In the genomic region with DNA sequence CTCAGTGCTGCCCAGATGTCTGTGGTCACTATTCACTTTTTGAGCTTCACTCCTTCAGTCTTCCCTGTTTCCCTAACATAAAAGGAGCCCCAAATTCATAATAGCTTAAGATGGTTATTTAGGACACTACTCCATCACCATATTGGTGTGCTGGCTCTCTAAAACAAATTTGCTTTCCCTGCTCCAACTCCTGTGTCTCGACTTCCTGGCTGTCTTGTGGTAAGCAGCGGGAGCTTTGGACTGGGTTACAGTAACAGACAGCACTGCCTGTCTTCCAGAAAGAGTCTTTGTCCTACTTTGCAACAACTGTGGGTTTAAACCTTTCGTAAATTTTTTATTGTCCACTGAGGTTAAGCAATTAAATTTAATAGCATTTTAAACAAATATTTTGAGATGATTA, we compare ENCODE assay signal across 17 cellular contexts.
DNase-seq lines count a peak whose midpoint lies in the region; ATAC-seq and TF ChIP-seq lines count a peak whose summit lies in the region.
"Had no signal": no experiment of that assay in that cellular context is flagged by ENCODE, and none has a peak within 500 bp of the region (broad histone marks: within the 10 kb centered on the region; RNA-seq: fewer than 3 reads in every experiment).

No MANE protein-coding gene starts in this region.

- no peak overlapping the region for H3K18ac ChIP-seq in H9 (ENCODE audit: insufficient read length, low read depth, low read length)

- no peak overlapping the region for H4K8ac ChIP-seq in H9 (replicated peaks; ENCODE audit: insufficient read length, low read depth, low read length)

- peak overlapping the region; percentile 22 for H2AFZ ChIP-seq in H9 (ENCODE audit: low read length)
- peak overlapping the region; percentile 59 for H2AFZ ChIP-seq in PC-3 (ENCODE audit: low read length)

- no peaks in the 10 kb centered on the region for H3K27me3 Mint-ChIP-seq in H9 (ENCODE audit: low read depth)
- H3K27me3 Mint-ChIP-seq: B cell; CD4-positive, alpha-beta T cell had no signal

- no peak overlapping the region for H3K14ac ChIP-seq in H9 (ENCODE audit: insufficient read depth, low read length)

- no peak overlapping the region for H3K27ac Mint-ChIP-seq in H9
- H3K27ac Mint-ChIP-seq: B cell; CD4-positive, alpha-beta T cell had no signal

- no peak overlapping the region for H3T11ph ChIP-seq in H9 (ENCODE audit: low read length)

- no peak overlapping the region for H4K91ac ChIP-seq in H9 (ENCODE audit: insufficient read length, low read depth, low read length)

- CTCF ChIA-PET in PC-3 (lab: Charles Lee) = interaction anchor here (0.5 kb wide), 1 partner anchor 302 kb away, joined by 3 read pairs; no protein-coding TSS in a partner anchor

- ATAC-seq in PC-3 (peak; percentile 98), SK-N-SH treated with all-trans-retinoic acid at 6 μM for 48 hours (no peak)

- WGBS in H9 (ENCODE audit: extremely low coverage, insufficient read length, low lambda C conversion rate) = no CpG with 5 or more reads among the region's 3 CpGs
- WGBS in prostate gland = 9% methylated on average over 3 of the region's 3 CpGs

- H3K4me1 ChIP-seq in H9 (ENCODE audit: insufficient read depth, low read length) = no peaks in the 10 kb centered on the region
- peaks cover 11% of the 10 kb centered on the region; the same call in 1 of the 2 replicates for H3K4me1 ChIP-seq in PC-3 (ENCODE audit: insufficient read depth, low read length)
- peaks cover 10% of the 10 kb centered on the region for H3K4me1 ChIP-seq in prostate gland (replicated peaks)

- H2BK20ac ChIP-seq in H9 (ENCODE audit: low read depth, low read length, poor library complexity, severe bottlenecking) = no peak overlapping the region

- no peak overlapping the region for H4K5ac ChIP-seq in H9 (ENCODE audit: insufficient read length, low read depth, low read length)

- H3K4ac ChIP-seq in H9 (ENCODE audit: low read depth, low read length) = no peak overlapping the region

- H3K27ac ChIP-seq in H9 (ENCODE audit: insufficient read length, low read depth, low read length) (no peak overlapping the region), PC-3 (ENCODE audit: low read length) (0 out of 2 replicates have a peak overlapping the region, but pooled peaks have one; percentile 13), prostate gland (no peak overlapping the region)

- no peak overlapping the region for H2BK12ac ChIP-seq in H9 (ENCODE audit: insufficient read length, low read depth, low read length)

- H4K20me1 ChIP-seq in H9 (ENCODE audit: control insufficient read depth, insufficient read depth, insufficient read length) (no peaks in the 10 kb centered on the region), PC-3 (ENCODE audit: low read length) (no peaks in the 10 kb centered on the region)

- H3K4me3 Mint-ChIP-seq in H9 = no peak overlapping the region
- H3K4me3 Mint-ChIP-seq: B cell; CD4-positive, alpha-beta T cell had no signal

- intact Hi-C loops in PC-3 (cut with micrococcal nuclease) = loop anchor here (1.0 to 2.0 kb wide), 2 partner anchors 70 to 96 kb away; no protein-coding TSS in a partner anchor
- intact Hi-C loops in prostate gland (cut with DNase I) = no loop called here

- no peaks in the 10 kb centered on the region for H3K79me1 ChIP-seq in H9 (ENCODE audit: insufficient read depth, low read depth, low read length, poor library complexity, severe bottlenecking)

- no peak overlapping the region for H2AK5ac ChIP-seq in H9 (ENCODE audit: insufficient read length, low read length)

- H2BK15ac ChIP-seq in H9 (ENCODE audit: low read depth, low read length) = no peak overlapping the region

- no peaks in the 10 kb centered on the region for H3F3A ChIP-seq in PC-3 (ENCODE audit: low read length, unreplicated experiment)

- H3K9me3 ChIP-seq in H9 (ENCODE audit: control insufficient read depth, low read depth, low read length) (no peaks in the 10 kb centered on the region), PC-3 (ENCODE audit: low read length) (no peaks in the 10 kb centered on the region), prostate gland (no peaks in the 10 kb centered on the region)

- TF ChIP-seq CTCF in H9 (conservative IDR thresholded peaks at IDR 0.05) (no peak), PC-3 (conservative IDR thresholded peaks at IDR 0.05; ENCODE audit: low read depth, low read length) (no peak), prostate gland (IDR thresholded peaks at IDR 0.05) (no peak)

- no peak overlapping the region for H3K9ac ChIP-seq in H9 (ENCODE audit: extremely low read depth, insufficient read length, low read length)
- H3K9ac ChIP-seq in PC-3 (ENCODE audit: low read length) = no peak overlapping the region

- no peak for DNase-seq in H9
- peak; percentile 21 for DNase-seq in PC-3
- peak; percentile 97 for DNase-seq in cerebellar cortex (ENCODE audit: low spot score)
- DNase-seq in prostate gland (ENCODE audit: low spot score) = peak; percentile 27
- DNase-seq in DMS53 (lab: John Stamatoyannopoulos, UW) = no peak
- DNase-seq in hepatic stellate cell (ENCODE audit: low spot score) = no peak
- DNase-seq: ACHN; Calu3; CD4-positive, alpha-beta T cell; NCI-H1092; NCI-H1694; NCI-H2107; NCI-H226; NCI-H748 treated with DMSO at 0.1 percent for 48 hours; Right ventricle myocardium superior had no signal

- no TSS peak for BruUV-seq in PC-3 (replicated peaks; lab: Mats Ljungman, UMichigan)

- peaks cover 0 to 4% (median 2%) of the 10 kb centered on the region in 3 experiments; a peak in 1 of 7 replicates for H3K36me3 Mint-ChIP-seq in H9 (ENCODE audit: insufficient read depth in 1 of 3, low read depth in 3 of 3)

- H3K27me3 ChIP-seq in H9 (ENCODE audit: insufficient read depth, low read length) (no peaks in the 10 kb centered on the region), PC-3 (ENCODE audit: low read length) (no peaks in the 10 kb centered on the region), prostate gland (replicated peaks; ENCODE audit: insufficient read depth) (no peaks in the 10 kb centered on the region)

- no peaks in the 10 kb centered on the region for H3K23me2 ChIP-seq in H9 (ENCODE audit: insufficient read length, low read depth, low read length, poor library complexity, severe bottlenecking)

- H3K36me3 ChIP-seq in PC-3 (ENCODE audit: low read depth, low read length) (no peaks in the 10 kb centered on the region), prostate gland (no peaks in the 10 kb centered on the region)

- no peaks in the 10 kb centered on the region for H3K79me2 ChIP-seq in H9 (ENCODE audit: insufficient read depth, low read length)
- no peaks in the 10 kb centered on the region for H3K79me2 ChIP-seq in PC-3 (ENCODE audit: low read length)

- H3K9me2 ChIP-seq in PC-3 (replicated peaks; ENCODE audit: low read length) = no peaks in the 10 kb centered on the region

- H2BK120ac ChIP-seq in H9 (ENCODE audit: low read depth, low read length, poor library complexity, severe bottlenecking) = no peak overlapping the region

- H3K23ac ChIP-seq in H9 (ENCODE audit: insufficient read length, low read depth, low read length) = no peak overlapping the region

- no peak overlapping the region for H3K56ac ChIP-seq in H9 (ENCODE audit: insufficient read length, low read depth, low read length)

- no peak for TF ChIP-seq POLR2A in prostate gland (IDR thresholded peaks at IDR 0.05)

- no peak overlapping the region for H3K4me3 ChIP-seq in PC-3 (ENCODE audit: low read length)
- H3K4me3 ChIP-seq in prostate gland = no peak overlapping the region

- H3K4me1 Mint-ChIP-seq in H9 = no peaks in the 10 kb centered on the region
- H3K4me1 Mint-ChIP-seq: B cell had no signal

- H3K4me2 ChIP-seq in H9 (ENCODE audit: insufficient read depth, insufficient read length, low read length) (no peak overlapping the region), PC-3 (ENCODE audit: low read length) (peak overlapping the region; percentile 11)

- no peak overlapping the region for H2BK5ac ChIP-seq in H9 (ENCODE audit: insufficient read length, low read length)

- peaks cover 6 to 8% of the 10 kb centered on the region in 2 experiments; a peak in 3 of 5 replicates for H3K9me3 Mint-ChIP-seq in H9

- POLR2A ChIA-PET in PC-3 (lab: Charles Lee; ENCODE audit: unreplicated experiment) = no interaction called here

TF ChIP-seq in SK-N-SH treated with all-trans-retinoic acid at 6 μM for 48 hours, 23 proteins besides CTCF, POLR2A, EP300 and RAD21 (continues in another document):
- TF ChIP-seq GLIS3 (CRISPR knock-in tag; IDR thresholded peaks at IDR 0.05) (no peak), TCF4 (CRISPR knock-in tag; IDR thresholded peaks at IDR 0.05; ENCODE audit: borderline replicate concordance) (no peak), TOX (CRISPR knock-in tag; IDR thresholded peaks at IDR 0.05; ENCODE audit: borderline replicate concordance) (no peak), ZNF8 (CRISPR knock-in tag; IDR thresholded peaks at IDR 0.05) (no peak), ARNTL (CRISPR knock-in tag; IDR thresholded peaks at IDR 0.05; ENCODE audit: borderline replicate concordance, low read depth) (no peak), PPARA (CRISPR knock-in tag; IDR thresholded peaks at IDR 0.05; ENCODE audit: borderline replicate concordance) (no peak), ZNF565 (CRISPR knock-in tag; conservative IDR thresholded peaks at IDR 0.05; ENCODE audit: low read depth) (no peak), ESRRG (CRISPR knock-in tag; IDR thresholded peaks at IDR 0.05) (no peak)
- TF ChIP-seq, protein P1, sequence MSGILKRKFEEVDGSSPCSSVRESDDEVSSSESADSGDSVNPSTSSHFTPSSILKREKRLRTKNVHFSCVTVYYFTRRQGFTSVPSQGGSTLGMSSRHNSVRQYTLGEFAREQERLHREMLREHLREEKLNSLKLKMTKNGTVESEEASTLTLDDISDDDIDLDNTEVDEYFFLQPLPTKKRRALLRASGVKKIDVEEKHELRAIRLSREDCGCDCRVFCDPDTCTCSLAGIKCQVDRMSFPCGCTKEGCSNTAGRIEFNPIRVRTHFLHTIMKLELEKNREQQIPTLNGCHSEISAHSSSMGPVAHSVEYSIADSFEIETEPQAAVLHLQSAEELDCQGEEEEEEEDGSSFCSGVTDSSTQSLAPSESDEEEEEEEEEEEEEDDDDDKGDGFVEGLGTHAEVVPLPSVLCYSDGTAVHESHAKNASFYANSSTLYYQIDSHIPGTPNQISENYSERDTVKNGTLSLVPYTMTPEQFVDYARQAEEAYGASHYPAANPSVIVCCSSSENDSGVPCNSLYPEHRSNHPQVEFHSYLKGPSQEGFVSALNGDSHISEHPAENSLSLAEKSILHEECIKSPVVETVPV (CRISPR knock-in tag; IDR thresholded peaks at IDR 0.05) = no peak

Comparison
In these comparisons a context has a peak if more than half of its experiments do, and no peak if none do; other contexts are left out.
1. DNase-seq: peak in PC-3 (single experiment), cerebellar cortex (single experiment) and prostate gland (single experiment); none in H9 (single experiment), DMS53 (single experiment) and hepatic stellate cell (single experiment).